Comparison of ENCODE assay signal across 13 cellular contexts in the genomic region with DNA sequence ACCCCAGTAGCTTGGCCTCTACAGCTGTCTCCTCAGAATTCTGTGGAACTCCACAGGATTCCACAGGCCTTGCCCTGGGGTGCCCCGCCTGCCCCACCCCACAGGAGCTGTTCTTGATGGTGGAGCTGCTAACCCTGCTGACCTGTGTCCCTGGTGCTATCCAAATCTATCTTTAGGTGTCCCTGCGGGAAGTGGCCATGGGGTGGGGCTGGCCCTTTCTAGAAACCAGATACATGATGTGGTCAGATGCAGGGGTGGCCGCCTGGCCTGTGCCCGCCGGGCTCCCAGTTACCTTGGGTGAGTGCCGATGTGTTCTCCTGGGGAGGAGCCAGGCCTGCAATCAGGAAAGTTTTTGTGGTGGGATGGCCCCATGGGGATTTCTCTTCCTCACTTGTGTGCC. TPM values are rescaled to one million over a fixed set of nuclear protein-coding genes. Genes with fewer than 3 reads are reported as not detected.
"Had no signal": no experiment of that assay in that cellular context is flagged by ENCODE, and none has a peak within 500 bp of the region (broad histone marks: within the 10 kb centered on the region; RNA-seq: fewer than 3 reads in every experiment).

No MANE protein-coding gene starts in this region.

- H3K4me3 ChIP-seq: skin epidermis had no signal

- DNase-seq: activated CD4-positive, alpha-beta T cell treated with anti-CD3 and anti-CD28 coated beads for 48 hours; activated CD8-positive, alpha-beta memory T cell treated with anti-CD3 and anti-CD28 coated beads, Interleukin-2, amount 50 U/mL, for 48 hours; activated CD8-positive, alpha-beta T cell treated with anti-CD3 and anti-CD28 coated beads, Interleukin-2, amount 10 ng/mL, durations not matched to agents 7 days and 5 days; head of caudate nucleus; midbrain; substantia nigra; T1000; WERI-Rb-1 had no signal

- ATAC-seq: activated CD8-positive, alpha-beta T cell treated with anti-CD3 and anti-CD28 coated beads, Interleukin-2, amount 10 ng/mL, durations not matched to agents 7 days and 5 days; esophagus mucosa; naive thymus-derived CD8-positive, alpha-beta T cell had no signal

- H3K36me3 ChIP-seq: WERI-Rb-1 had no signal

- H3K27ac ChIP-seq: skin epidermis, WERI-Rb-1 had no signal

RNA-seq across cellular contexts. Expression of a gene that starts 34.2 kb away (rescaled TPM):
- total RNA-seq: activated CD8-positive, alpha-beta T cell treated with anti-CD3 and anti-CD28 coated beads, Interleukin-2, amount 10 ng/mL, durations not matched to agents 7 days and 5 days; fibroblast of villous mesenchyme had no signal
- polyA plus RNA-seq: keratinocyte; naive thymus-derived CD8-positive, alpha-beta T cell had no signal
